ENCODE assay signal across 10 cellular contexts in the genomic region with DNA sequence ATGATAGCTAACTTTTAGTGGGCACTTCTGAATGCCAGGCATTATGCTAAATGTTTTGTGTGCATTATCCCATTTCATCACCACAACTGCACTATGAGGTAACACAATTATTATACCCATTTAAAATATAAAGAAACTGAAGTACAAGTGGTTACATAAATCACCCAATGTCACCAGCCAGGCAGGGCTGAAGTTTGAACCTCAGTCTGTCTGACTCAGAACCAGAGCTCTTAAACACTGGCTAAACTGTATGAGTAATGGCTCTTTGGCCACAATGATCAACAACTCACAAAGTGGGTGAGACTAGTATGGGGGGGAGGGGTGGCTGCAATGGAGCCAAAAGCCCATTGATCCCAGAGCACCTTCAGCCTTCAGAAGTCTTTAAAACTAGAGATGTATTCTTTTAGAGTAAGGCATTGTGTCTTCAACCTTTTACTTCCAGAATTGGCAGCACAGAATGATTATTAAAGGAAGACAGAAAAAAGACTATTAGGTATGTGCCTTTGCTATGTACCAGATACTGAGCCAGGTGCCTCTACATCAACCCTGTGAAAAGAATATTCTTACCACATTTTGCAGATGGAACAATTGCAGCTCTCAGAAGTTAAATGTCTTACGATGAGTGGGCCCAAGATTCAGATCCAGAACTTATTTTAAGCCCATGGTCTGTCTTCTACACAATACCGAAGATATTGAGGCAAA.
DNase-seq lines count a peak whose midpoint lies in the region; ATAC-seq and TF ChIP-seq lines count a peak whose summit lies in the region.
"Had no signal": no experiment of that assay in that cellular context is flagged by ENCODE, and none has a peak within 500 bp of the region (broad histone marks: within the 10 kb centered on the region; RNA-seq: fewer than 3 reads in every experiment).

No MANE protein-coding gene starts in this region.

- no peak overlapping the region for H3K27ac ChIP-seq in brain microvascular endothelial cell
- no peak overlapping the region for H3K27ac ChIP-seq in colonic mucosa

- TF ChIP-seq CTCF in GM12865 (IDR thresholded peaks at IDR 0.05; ENCODE audit: insufficient read depth, low read depth, low read length, missing control alignments) (no peak), brain microvascular endothelial cell (IDR thresholded peaks at IDR 0.05; ENCODE audit: low read depth, low read length, missing control alignments) (no peak), colonic mucosa (IDR thresholded peaks at IDR 0.05) (no peak)

- H3K36me3 ChIP-seq in brain microvascular endothelial cell (replicated peaks) (no peaks in the 10 kb centered on the region), colonic mucosa (no peaks in the 10 kb centered on the region)

- H3K9ac ChIP-seq in colonic mucosa (ENCODE audit: low read depth in 2 of 2, low read length in 2 of 2) = no peak overlapping the region

- in situ Hi-C loops in brain microvascular endothelial cell (cut with HindIII; ENCODE audit: low pct_ligation_motif_present, low sequenced_read_pairs) = no loop called here

- H3K27me3 ChIP-seq in brain microvascular endothelial cell (replicated peaks) = no peaks in the 10 kb centered on the region
- H3K27me3 ChIP-seq in colonic mucosa = no peaks in the 10 kb centered on the region

- ATAC-seq in HG02973 (IDR thresholded peaks at IDR 0.05; ENCODE audit: unreplicated experiment) = no peak

- DNase-seq in GM12865 (ENCODE audit: low read depth) (peak; percentile 11), M059J (ENCODE audit: low read depth) (peak; percentile 96), brain microvascular endothelial cell (peak; percentile 89), myocyte (ENCODE audit: low read depth) (peak; percentile 71), DMS114 treated with DMSO at 0.1 percent for 48 hours (lab: John Stamatoyannopoulos, UW; ENCODE audit: unreplicated experiment) (no peak), colonic mucosa (no peak)
- DNase-seq in stimulated activated CD4-positive, alpha-beta T cell treated with anti-CD3 and anti-CD28 coated beads, Interleukin-4, amount 100 ng/mL, for 1 hour = no peak
- DNase-seq: anterior cingulate cortex, NCI-H526 had no signal

- H3K9me3 ChIP-seq in colonic mucosa = no peaks in the 10 kb centered on the region

- no peaks in the 10 kb centered on the region for H3K4me1 ChIP-seq in colonic mucosa

- intact Hi-C loops in colonic mucosa (cut with DNase I) = no loop called here

- no peak overlapping the region for H3K4me3 ChIP-seq in GM12865 (ENCODE audit: low read depth, low read length)
- H3K4me3 ChIP-seq in brain microvascular endothelial cell (ENCODE audit: low read depth, low read length) = no peak overlapping the region
- H3K4me3 ChIP-seq in colonic mucosa = no peak overlapping the region

Comparison
In these comparisons a context has a peak if more than half of its experiments do, and no peak if none do; other contexts are left out.
1. DNase-seq: peak in GM12865 (single experiment), M059J (single experiment), brain microvascular endothelial cell (single experiment) and myocyte (single experiment); none in DMS114 treated with DMSO at 0.1 percent for 48 hours (single experiment), stimulated activated CD4-positive, alpha-beta T cell treated with anti-CD3 and anti-CD28 coated beads, Interleukin-4, amount 100 ng/mL, for 1 hour (single experiment) and colonic mucosa (single experiment).